In the genomic region with DNA sequence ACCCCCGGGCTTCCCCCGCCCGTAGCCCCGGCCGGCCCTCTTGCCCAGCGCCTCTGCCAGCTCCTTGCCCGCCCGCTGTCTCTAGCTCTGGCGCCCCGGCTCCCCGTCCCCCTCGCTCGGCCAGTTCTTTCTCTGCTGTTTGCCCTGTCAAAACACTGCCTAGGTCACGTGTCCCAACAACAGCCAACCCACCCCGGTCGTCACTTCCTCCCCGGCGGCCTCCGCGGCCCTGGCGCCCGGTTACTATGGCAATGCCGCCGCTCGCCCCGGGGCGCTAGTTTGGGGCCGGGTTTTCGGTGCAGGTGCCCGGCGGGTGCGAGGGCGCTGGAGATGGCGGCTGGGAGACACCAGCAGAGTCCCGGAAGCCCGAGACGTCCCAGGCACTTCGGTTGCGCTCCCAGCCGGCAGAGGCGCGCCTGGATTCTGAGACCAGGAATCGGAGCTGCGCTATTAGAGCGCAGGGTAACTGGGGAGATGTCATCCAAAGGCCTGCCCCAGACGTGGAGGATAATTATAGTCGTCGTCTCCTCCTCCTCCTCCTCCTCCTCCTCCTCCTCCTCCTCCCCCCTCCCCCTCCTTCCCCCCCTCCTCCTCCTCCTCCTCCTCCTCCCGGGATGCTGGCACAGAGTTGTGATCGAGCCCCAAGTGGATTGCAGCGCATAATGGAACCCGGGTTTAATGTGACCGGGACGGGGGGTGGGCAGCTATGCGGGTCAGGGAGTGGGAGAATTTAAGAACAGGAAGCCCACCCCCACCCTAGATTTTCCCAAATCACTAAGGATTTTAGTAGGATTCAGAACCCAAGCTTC, we compare ENCODE assay signal across 8 cellular contexts. TPM values are rescaled to one million over a fixed set of nuclear protein-coding genes. Genes with fewer than 3 reads are reported as not detected.
DNase-seq lines count a peak whose midpoint lies in the region; ATAC-seq, FAIRE-seq and TF ChIP-seq lines count a peak whose summit lies in the region.

A gene with protein sequence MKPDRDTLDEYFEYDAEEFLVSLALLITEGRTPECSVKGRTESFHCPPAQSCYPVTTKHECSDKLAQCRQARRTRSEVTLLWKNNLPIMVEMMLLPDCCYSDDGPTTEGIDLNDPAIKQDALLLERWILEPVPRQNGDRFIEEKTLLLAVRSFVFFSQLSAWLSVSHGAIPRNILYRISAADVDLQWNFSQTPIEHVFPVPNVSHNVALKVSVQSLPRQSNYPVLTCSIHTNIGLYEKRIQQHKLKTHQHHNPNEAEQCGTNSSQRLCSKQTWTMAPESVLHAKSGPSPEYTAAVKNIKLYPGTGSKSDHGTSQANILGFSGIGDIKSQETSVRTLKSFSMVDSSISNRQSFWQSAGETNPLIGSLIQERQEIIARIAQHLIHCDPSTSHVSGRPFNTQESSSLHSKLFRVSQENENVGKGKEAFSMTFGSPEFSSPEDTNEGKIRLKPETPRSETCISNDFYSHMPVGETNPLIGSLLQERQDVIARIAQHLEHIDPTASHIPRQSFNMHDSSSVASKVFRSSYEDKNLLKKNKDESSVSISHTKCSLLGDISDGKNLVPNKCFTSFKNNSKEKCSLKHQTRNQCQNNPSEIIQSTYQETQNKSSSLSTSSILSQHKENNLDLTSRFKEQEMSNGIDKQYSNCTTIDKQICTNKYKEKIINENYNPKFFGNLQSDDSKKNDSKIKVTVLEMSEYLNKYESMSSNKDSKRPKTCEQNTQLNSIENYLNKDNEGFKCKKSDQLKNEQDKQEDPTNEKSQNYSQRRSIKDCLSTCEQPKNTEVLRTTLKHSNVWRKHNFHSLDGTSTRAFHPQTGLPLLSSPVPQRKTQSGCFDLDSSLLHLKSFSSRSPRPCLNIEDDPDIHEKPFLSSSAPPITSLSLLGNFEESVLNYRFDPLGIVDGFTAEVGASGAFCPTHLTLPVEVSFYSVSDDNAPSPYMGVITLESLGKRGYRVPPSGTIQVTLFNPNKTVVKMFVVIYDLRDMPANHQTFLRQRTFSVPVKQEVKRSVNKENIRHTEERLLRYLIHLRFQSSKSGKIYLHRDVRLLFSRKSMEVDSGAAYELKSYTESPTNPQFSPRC (minus strand): TSS at position 157 of the 809 bp plus-strand sequence. CDS start 1,367 bp downstream, outside the sequence.

- peak within 1 kb of the TSS; percentile 61 to 82 (median 74) for H3K4me3 ChIP-seq in H1 (ENCODE audit: extremely low read depth in 1 of 4, insufficient read depth in 2 of 4, low read depth in 3 of 4, low read length in 4 of 4)
- peak within 1 kb of the TSS; percentile 68 to 89 for H3K4me3 ChIP-seq in mesenchymal stem cell (ENCODE audit: insufficient read depth in 1 of 2, low read depth in 1 of 2, low read length in 2 of 2)

- H3K4me2 ChIP-seq in H1 (ENCODE audit: insufficient read depth in 1 of 2, low read depth in 2 of 2, low read length in 2 of 2) (peak within 1 kb of the TSS; percentile 62 to 74), mesenchymal stem cell (ENCODE audit: low read length, poor library complexity, severe bottlenecking) (peak within 1 kb of the TSS; percentile 98)

- H2AFZ ChIP-seq in H1 (ENCODE audit: low read length): peak within 1 kb of the TSS; percentile 93
- H2AFZ ChIP-seq in mesenchymal stem cell (ENCODE audit: low read depth, low read length): peak within 1 kb of the TSS; percentile 97

- no peaks in the 10 kb centered on the region for H3K9me3 Mint-ChIP-seq in activated CD8-positive, alpha-beta memory T cell treated with anti-CD3 and anti-CD28 coated beads, Interleukin-2, amount 10 ng/mL, durations not matched to agents 7 days and 5 days (ENCODE audit: low read depth)

- no peak within 1 kb of the TSS for H4K91ac ChIP-seq in H1 (replicated peaks; ENCODE audit: insufficient read length, low read length)
- H4K91ac ChIP-seq in mesenchymal stem cell (ENCODE audit: low read length): peak within 1 kb of the TSS; percentile 1

- H3K23ac ChIP-seq in H1 (ENCODE audit: insufficient read length) (no peak within 1 kb of the TSS), mesenchymal stem cell (ENCODE audit: low read length in 2 of 2) (peak within 1 kb of the TSS in 1 of 2 experiments; percentile 96)

- no peak within 1 kb of the TSS for H2BK120ac ChIP-seq in H1 (replicated peaks; ENCODE audit: low read depth, low read length)
- H2BK120ac ChIP-seq in mesenchymal stem cell (ENCODE audit: low read depth, low read length): peak within 1 kb of the TSS; percentile 24

- 2% methylated on average over 42 of the region's 55 CpGs; no CpG with 5 or more reads in 1 of the 2 experiments for WGBS in H1 (ENCODE audit: extremely low coverage in 1 of 2, insufficient coverage in 1 of 2, insufficient read length in 1 of 2, insufficient replicate concordance in 2 of 2, low coverage in 1 of 2, low lambda C conversion rate in 2 of 2, missing lambda C conversion rate in 1 of 2), 2 experiments
- WGBS in mesenchymal stem cell: under 1% methylated on average over 40 of the region's 55 CpGs

- H2BK12ac ChIP-seq in H1 (ENCODE audit: low read depth, low read length) (no peak within 1 kb of the TSS), mesenchymal stem cell (ENCODE audit: low read length in 2 of 2) (peak within 1 kb of the TSS in 1 of 2 experiments; percentile 52)

- TF ChIP-seq RAD21 in H1 (IDR thresholded peaks at IDR 0.05 in 1 of 2, conservative IDR thresholded peaks at IDR 0.05 in 1 of 2; ENCODE audit: low read depth in 2 of 2, low read length in 2 of 2): no peak

- FAIRE-seq in H1 (lab: Jason Lieb, UNC): no peak

- DNase-seq in COLO668 (lab: John Stamatoyannopoulos, UW; ENCODE audit: unreplicated experiment): peak; percentile 90
- peak; percentile 92 for DNase-seq in GM20000 (ENCODE audit: low spot score)
- DNase-seq in HT1080 (ENCODE audit: low read depth): peak; percentile 83
- DNase-seq in NOMO-1 (lab: John Stamatoyannopoulos, UW; ENCODE audit: unreplicated experiment in 2 of 2): peak; percentile 82 to 88
- DNase-seq in activated CD8-positive, alpha-beta memory T cell treated with anti-CD3 and anti-CD28 coated beads, Interleukin-2, amount 10 ng/mL, durations not matched to agents 7 days and 5 days: peak; percentile 96
- peak; percentile 57 to 94 for DNase-seq in H1 (ENCODE audit: low read depth in 1 of 2, low spot score in 2 of 2)
- peak; percentile 93 for DNase-seq in mesenchymal stem cell
- peak; percentile 81 for DNase-seq in stimulated activated CD8-positive, alpha-beta memory T cell treated with anti-CD3 and anti-CD28 coated beads, Interleukin-12 subunit alpha, Interleukin-12 subunit beta, amount 100 ng/mL, for 4 hours (ENCODE audit: low read depth)

- H2BK20ac ChIP-seq in H1 (ENCODE audit: low read length): no peak within 1 kb of the TSS

- no peak for TF ChIP-seq EP300 in H1 (IDR thresholded peaks at IDR 0.05; ENCODE audit: borderline replicate concordance in 1 of 2, low read depth in 2 of 2, low read length in 2 of 2)

- H3K9me3 ChIP-seq in H1 (ENCODE audit: insufficient read depth in 2 of 2, low read depth in 1 of 2, low read length in 1 of 2) (no peaks in the 10 kb centered on the region), mesenchymal stem cell (ENCODE audit: control insufficient read depth, low read length) (no peaks in the 10 kb centered on the region)

- H3K79me2 ChIP-seq in H1 (ENCODE audit: control insufficient read depth in 1 of 2, insufficient read depth in 2 of 2, low read length in 2 of 2): no peaks in the 10 kb centered on the region

- H3K27ac ChIP-seq in H1 (ENCODE audit: low read depth, low read length) (peak within 1 kb of the TSS; percentile 34; the same call in 1 of the 2 replicates), mesenchymal stem cell (ENCODE audit: low read length, poor library complexity, severe bottlenecking) (peak within 1 kb of the TSS; percentile 53)

- no peaks in the 10 kb centered on the region for H3K79me1 ChIP-seq in H1 (ENCODE audit: low read depth, low read length)
- peaks cover 3% of the 10 kb centered on the region for H3K79me1 ChIP-seq in mesenchymal stem cell (replicated peaks; ENCODE audit: low read length, poor library complexity, severe bottlenecking)

- peak within 1 kb of the TSS; percentile 86 for H4K8ac ChIP-seq in H1 (ENCODE audit: extremely low read depth, insufficient read depth, low read length)
- H4K8ac ChIP-seq in mesenchymal stem cell (ENCODE audit: low read length): peak within 1 kb of the TSS; percentile 29

- H3K36me3 ChIP-seq in H1 (ENCODE audit: control insufficient read depth in 2 of 4, insufficient read depth in 4 of 4, low read length in 3 of 4) (no peaks in the 10 kb centered on the region), mesenchymal stem cell (ENCODE audit: control insufficient read depth in 1 of 2, insufficient read depth in 2 of 2, low read depth in 1 of 2, low read length in 2 of 2) (peaks cover 3 to 29% of the 10 kb centered on the region in 2 experiments)

- peak within 1 kb of the TSS; percentile 39 to 90 (median 46); a peak in 6 of 7 replicates for H3K9ac ChIP-seq in H1 (replicated peaks in 1 of 4; ENCODE audit: extremely low read depth in 1 of 4, low read depth in 3 of 4, low read length in 3 of 4)
- H3K9ac ChIP-seq in mesenchymal stem cell (ENCODE audit: low read length): peak within 1 kb of the TSS; percentile 96

- H3K14ac ChIP-seq in H1 (ENCODE audit: insufficient read length) (no peak within 1 kb of the TSS), mesenchymal stem cell (ENCODE audit: low read length in 2 of 2) (peak within 1 kb of the TSS in 1 of 2 experiments; percentile 77)

- H3K27ac Mint-ChIP-seq in activated CD8-positive, alpha-beta memory T cell treated with anti-CD3 and anti-CD28 coated beads, Interleukin-2, amount 10 ng/mL, durations not matched to agents 7 days and 5 days: peak within 1 kb of the TSS; percentile 100

- CTCF ChIA-PET in activated CD8-positive, alpha-beta memory T cell treated with anti-CD3 and anti-CD28 coated beads, Interleukin-2, amount 10 ng/mL, durations not matched to agents 7 days and 5 days (lab: Charles Lee): interaction anchor here (0.8 to 1.7 kb wide), 3 partner anchors 8 to 121 kb away, joined by 3 to 5 read pairs (median 3); no protein-coding TSS in a partner anchor
- CTCF ChIA-PET in H1 (lab: Charles Lee; ENCODE audit: partially characterized antibody): interaction anchor here (0.6 to 1.5 kb wide), 7 partner anchors 15 to 944 kb away, joined by 3 to 5 read pairs (median 3); no protein-coding TSS in a partner anchor

- peak; percentile 86 for ATAC-seq in activated CD8-positive, alpha-beta memory T cell treated with anti-CD3 and anti-CD28 coated beads, Interleukin-2, amount 10 ng/mL, durations not matched to agents 7 days and 5 days

- H2BK15ac ChIP-seq in H1 (ENCODE audit: low read length) (no peak within 1 kb of the TSS), mesenchymal stem cell (ENCODE audit: low read depth, poor library complexity, severe bottlenecking) (peak within 1 kb of the TSS; percentile 6)

- no peaks in the 10 kb centered on the region; the same call in 1 of the 2 replicates for H3K23me2 ChIP-seq in H1 (ENCODE audit: low read depth, low read length)

- H3K56ac ChIP-seq in H1 (replicated peaks; ENCODE audit: insufficient read length, low read depth, low read length): peak within 1 kb of the TSS; percentile 33

- H4K5ac ChIP-seq in H1 (ENCODE audit: insufficient read length, low read depth, low read length): peak within 1 kb of the TSS; percentile 71

- H3K4ac ChIP-seq in H1 (replicated peaks; ENCODE audit: insufficient read length, low read depth, low read length) (no peak within 1 kb of the TSS), mesenchymal stem cell (ENCODE audit: low read depth in 1 of 2, low read length in 2 of 2) (peak within 1 kb of the TSS in 1 of 2 experiments; percentile 44)

- peaks cover 0 to 4% (median under 1%) of the 10 kb centered on the region in 4 experiments; a peak in 3 of 7 replicates for H3K4me1 ChIP-seq in H1 (replicated peaks in 1 of 4; ENCODE audit: control insufficient read depth in 3 of 4, insufficient read depth in 4 of 4, low read length in 3 of 4)
- H3K4me1 ChIP-seq in mesenchymal stem cell (ENCODE audit: control insufficient read depth, insufficient read depth, low read depth, low read length): no peaks in the 10 kb centered on the region

- POLR2A ChIA-PET in H1 (lab: Charles Lee; ENCODE audit: partially characterized antibody): interaction anchor here (0.9 to 1.1 kb wide), 3 partner anchors 30 to 110 kb away, joined by 3 to 4 read pairs (median 3); a partner anchor contains a TSS

- H3K18ac ChIP-seq in H1 (ENCODE audit: extremely low read depth, low read length): peak within 1 kb of the TSS; percentile 7; the same call in 1 of the 2 replicates
- H3K18ac ChIP-seq in mesenchymal stem cell (ENCODE audit: low read depth in 1 of 2, low read length in 2 of 2): peak within 1 kb of the TSS; percentile 73 to 98

- no peaks in the 10 kb centered on the region for H3K27me3 Mint-ChIP-seq in activated CD8-positive, alpha-beta memory T cell treated with anti-CD3 and anti-CD28 coated beads, Interleukin-2, amount 10 ng/mL, durations not matched to agents 7 days and 5 days

- H2BK5ac ChIP-seq in H1 (ENCODE audit: low read depth, low read length): peak within 1 kb of the TSS; percentile 54; the same call in 1 of the 2 replicates
- H2BK5ac ChIP-seq in mesenchymal stem cell (ENCODE audit: low read depth, low read length, poor library complexity, severe bottlenecking): peak within 1 kb of the TSS; percentile 57

- H3K27me3 ChIP-seq in H1 (replicated peaks in 1 of 4; ENCODE audit: control insufficient read depth in 3 of 4, extremely low read depth in 1 of 4, insufficient read depth in 3 of 4, low read length in 3 of 4): no peaks in the 10 kb centered on the region
- H3K27me3 ChIP-seq in mesenchymal stem cell (ENCODE audit: control insufficient read depth in 1 of 2, insufficient read depth in 1 of 2, low read length in 2 of 2): no peaks in the 10 kb centered on the region

- H3K36me3 Mint-ChIP-seq in activated CD8-positive, alpha-beta memory T cell treated with anti-CD3 and anti-CD28 coated beads, Interleukin-2, amount 10 ng/mL, durations not matched to agents 7 days and 5 days: peaks cover 22% of the 10 kb centered on the region

- TF ChIP-seq POLR2A in H1 (IDR thresholded peaks at IDR 0.05; ENCODE audit: control extremely low read depth in 1 of 2, low read depth in 2 of 2, low read length in 2 of 2): no peak

- H3K4me3 Mint-ChIP-seq in activated CD8-positive, alpha-beta memory T cell treated with anti-CD3 and anti-CD28 coated beads, Interleukin-2, amount 10 ng/mL, durations not matched to agents 7 days and 5 days: peak within 1 kb of the TSS; percentile 100

- H3K4me1 Mint-ChIP-seq in activated CD8-positive, alpha-beta memory T cell treated with anti-CD3 and anti-CD28 coated beads, Interleukin-2, amount 10 ng/mL, durations not matched to agents 7 days and 5 days: peaks cover 47% of the 10 kb centered on the region

- H2AK5ac ChIP-seq in H1 (ENCODE audit: low read depth, low read length) (no peak within 1 kb of the TSS), mesenchymal stem cell (ENCODE audit: low read length, severe bottlenecking) (no peak within 1 kb of the TSS)

- TF ChIP-seq CTCF in GM20000 (IDR thresholded peaks at IDR 0.05; ENCODE audit: extremely low read depth, missing control alignments) (no peak), H1 (IDR thresholded peaks at IDR 0.05; ENCODE audit: control extremely low read depth in 1 of 3, insufficient read depth in 1 of 3, low read depth in 1 of 3, low read length in 3 of 3) (no peak)

- H4K20me1 ChIP-seq in H1 (replicated peaks in 1 of 2; ENCODE audit: control insufficient read depth in 1 of 2, insufficient read depth in 2 of 2, low read length in 2 of 2): no peaks in the 10 kb centered on the region

RNA-seq across cellular contexts. Expression of the gene that starts here (rescaled TPM):
- 2.1 and 6.0 TPM in 2 replicates for total RNA-seq in HT1080 (2014; rRNA removed; shearing (Covaris generic))
- 9.3 and 9.4 TPM in 2 replicates for polyA plus RNA-seq in HT1080 (2015; cell fraction: cytosol; rRNA removed)
- 28.0 and 31.7 TPM in 2 replicates for polyA plus RNA-seq in HT1080 (2015; cell fraction: nucleus; rRNA removed)
- 10 to 100 TPM; 26.0 to 40.5 TPM for total RNA-seq in activated CD8-positive, alpha-beta memory T cell treated with anti-CD3 and anti-CD28 coated beads, Interleukin-2, amount 10 ng/mL, durations not matched to agents 7 days and 5 days
- total RNA-seq in H1 (2021; fragmentation: NEBNext Ultra II Directional; extraction: Animal tissue kit (Norgen Biotek cat#: 25700)): 7.9 and 8.6 TPM in 2 replicates
- 3.6 and 4.6 TPM in 2 replicates for polyA plus RNA-seq in H1 (2011; rRNA removed)
- 6.4 TPM for polyA plus RNA-seq in H1 (2011; cell fraction: cytosol; rRNA removed)
- 4.5 TPM for polyA plus RNA-seq in H1 (2011; cell fraction: nucleus; rRNA removed)
- 3.5 to 6.9 TPM (median 5.7 TPM) in 4 replicates for polyA plus RNA-seq in H1 (2012, experiment 1 of 2)
- polyA plus RNA-seq in H1 (2012, experiment 2 of 2): 0.50 TPM
- polyA plus RNA-seq in H1 (2013, experiment 1 of 2): 5.8 TPM
- polyA plus RNA-seq in H1 (2013, experiment 2 of 2): 5.2 TPM
- polyA minus RNA-seq in H1 (2011; rRNA and poly(A)+ RNA removed): 10.1 and 13.5 TPM in 2 replicates
- 11.7 TPM for polyA minus RNA-seq in H1 (2011; cell fraction: cytosol; rRNA and poly(A)+ RNA removed)
- 16.0 TPM for polyA minus RNA-seq in H1 (2011; cell fraction: nucleus; rRNA and poly(A)+ RNA removed)
- 12.8 TPM for polyA plus RNA-seq in mesenchymal stem cell (2013, experiment 1 of 2)
- polyA plus RNA-seq in mesenchymal stem cell (2013, experiment 2 of 2): 12.2 TPM

Comparison
In these comparisons a context has a peak if more than half of its experiments do, and no peak if none do; other contexts are left out.
1. Peak in every context shown above with its lines: DNase-seq, ATAC-seq, H3K4me3 ChIP-seq and H3K27ac ChIP-seq.